ENCODE assay signal across 1 cellular context in the genomic region with DNA sequence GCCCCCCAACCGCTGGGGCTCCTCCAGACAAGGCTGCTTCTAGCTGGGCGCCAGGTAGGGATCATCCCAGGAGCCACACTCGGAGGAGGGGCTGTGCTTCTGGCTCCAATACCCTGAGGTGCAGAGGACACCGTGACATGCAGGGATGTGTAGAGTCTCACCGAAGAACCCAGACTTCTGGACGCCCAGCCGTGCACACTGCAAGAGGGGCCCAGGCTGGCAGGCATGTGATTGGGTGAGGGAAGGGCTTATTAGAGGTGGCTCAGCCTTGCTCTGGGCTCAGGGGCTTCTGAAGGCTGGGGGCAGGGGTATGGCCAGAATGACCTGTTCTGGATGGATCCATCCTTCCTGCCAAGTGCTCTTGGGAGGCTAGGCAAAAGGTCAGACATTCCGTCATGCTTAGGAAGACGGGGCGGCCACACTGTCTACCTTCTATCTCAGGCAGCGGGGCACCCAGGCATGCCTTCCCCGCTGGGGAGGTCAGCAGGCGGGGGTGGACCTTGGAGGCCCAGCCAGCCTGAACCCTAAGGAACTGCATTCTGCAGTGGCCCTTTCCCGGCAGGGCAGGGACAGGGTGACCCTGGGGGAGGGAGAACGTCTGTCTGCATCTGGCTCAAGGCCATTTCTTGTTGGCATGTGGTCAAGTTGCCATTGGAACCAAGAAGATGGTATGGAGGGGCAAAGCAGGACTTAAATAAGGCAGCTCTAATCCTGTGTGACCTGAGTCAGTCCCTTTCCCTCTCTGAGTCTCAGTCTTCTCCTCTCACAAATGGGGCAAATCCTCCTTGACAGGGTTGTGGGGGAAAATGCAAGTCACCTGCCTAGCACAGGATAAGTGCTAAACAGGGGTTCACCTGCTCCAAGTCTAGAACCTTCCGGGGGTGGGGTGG.
TF ChIP-seq lines count a peak whose summit lies in the region.

No MANE protein-coding gene starts in this region.

TF ChIP-seq in H1, 55 proteins besides CTCF, POLR2A, EP300 and RAD21:
- TF ChIP-seq SAP30 (IDR thresholded peaks at IDR 0.05; ENCODE audit: insufficient read depth, insufficient replicate concordance, low read length): no peak
